Comparison of ENCODE assay signal across 12 cellular contexts in the genomic region with DNA sequence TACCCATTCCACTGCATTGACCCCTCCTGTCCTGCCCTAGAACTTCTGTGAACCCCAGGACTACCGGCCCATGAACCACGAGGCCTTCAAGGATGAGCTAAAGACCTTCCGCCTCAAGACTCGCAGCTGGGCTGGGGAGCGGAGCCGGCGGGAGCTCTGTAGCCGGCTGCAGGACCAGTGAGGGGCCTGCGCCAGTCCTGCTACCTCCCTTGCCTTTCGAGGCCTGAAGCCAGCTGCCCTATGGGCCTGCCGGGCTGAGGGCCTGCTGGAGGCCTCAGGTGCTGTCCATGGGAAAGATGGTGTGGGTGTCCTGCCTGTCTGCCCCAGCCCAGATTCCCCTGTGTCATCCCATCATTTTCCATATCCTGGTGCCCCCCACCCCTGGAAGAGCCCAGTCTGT. TPM values are rescaled to one million over a fixed set of nuclear protein-coding genes. Genes with fewer than 3 reads are reported as not detected.
DNase-seq lines count a peak whose midpoint lies in the region; ATAC-seq and TF ChIP-seq lines count a peak whose summit lies in the region.
"Had no signal": no experiment of that assay in that cellular context is flagged by ENCODE, and none has a peak within 500 bp of the region (broad histone marks: within the 10 kb centered on the region; RNA-seq: fewer than 3 reads in every experiment).

No MANE protein-coding gene starts in this region.

- H3K4me1 Mint-ChIP-seq in brain: peaks cover 59% of the 10 kb centered on the region
- peaks cover 41 to 77% (median 74%) of the 10 kb centered on the region in 4 donors for H3K4me1 Mint-ChIP-seq in naive thymus-derived CD8-positive, alpha-beta T cell

- intact Hi-C loops in left ventricle myocardium inferior (cut with micrococcal nuclease) (no loop called here), Right ventricle myocardium superior (cut with DNase I) (no loop called here), vagina (cut with DNase I) (no loop called here)

- no peak for TF ChIP-seq CTCF in left ventricle myocardium inferior (IDR thresholded peaks at IDR 0.05; ENCODE audit: borderline replicate concordance)
- TF ChIP-seq CTCF in brain (conservative IDR thresholded peaks at IDR 0.05): no peak
- TF ChIP-seq CTCF in vagina (IDR thresholded peaks at IDR 0.05): no peak
- no peak for TF ChIP-seq CTCF in omental fat pad (IDR thresholded peaks at IDR 0.05)

- H3K27ac Mint-ChIP-seq in brain: peak overlapping the region; percentile 69 to 97 (median 85)
- peak overlapping the region in 8 of 10 donors; percentile 67 to 93 (median 84) for H3K27ac Mint-ChIP-seq in naive thymus-derived CD8-positive, alpha-beta T cell

- H3K27ac ChIP-seq in left ventricle myocardium inferior (replicated peaks) (peak overlapping the region; percentile 36), vagina (peak overlapping the region; percentile 95)
- H3K27ac ChIP-seq: BLaER1 had no signal

- H3K36me3 ChIP-seq in left ventricle myocardium inferior: peaks cover 50% of the 10 kb centered on the region
- peaks cover 0 to 46% of the 10 kb centered on the region in 2 donors for H3K36me3 ChIP-seq in vagina

- peaks cover under 1% of the 10 kb centered on the region for H3K27me3 Mint-ChIP-seq in brain
- no peaks in the 10 kb centered on the region for H3K27me3 Mint-ChIP-seq in naive thymus-derived CD8-positive, alpha-beta T cell

- H3K4me3 ChIP-seq in left ventricle myocardium inferior: no peak overlapping the region
- H3K4me3 ChIP-seq in vagina: no peak overlapping the region
- H3K4me3 ChIP-seq: BLaER1 had no signal

- no peak overlapping the region for H3K4me3 Mint-ChIP-seq in brain
- peak overlapping the region in 3 of 10 donors; percentile 4 to 63 (median 9) for H3K4me3 Mint-ChIP-seq in naive thymus-derived CD8-positive, alpha-beta T cell

- no peaks in the 10 kb centered on the region for H3K27me3 ChIP-seq in left ventricle myocardium inferior (ENCODE audit: low read depth)
- no peaks in the 10 kb centered on the region for H3K27me3 ChIP-seq in vagina
- H3K27me3 ChIP-seq: BLaER1 had no signal

- TF ChIP-seq POLR2A in vagina (IDR thresholded peaks at IDR 0.05): no peak

- H3K4me1 ChIP-seq in left ventricle myocardium inferior (peaks cover 36% of the 10 kb centered on the region), vagina (peaks cover 52% of the 10 kb centered on the region)

- peaks cover 50% of the 10 kb centered on the region for H3K36me3 Mint-ChIP-seq in brain
- peaks cover 9 to 69% (median 37%) of the 10 kb centered on the region in 3 donors for H3K36me3 Mint-ChIP-seq in naive thymus-derived CD8-positive, alpha-beta T cell

- no peak for ATAC-seq in Right ventricle myocardium superior (ENCODE audit: poor library complexity)
- ATAC-seq in naive thymus-derived CD8-positive, alpha-beta T cell: no peak
- ATAC-seq in omental fat pad (ENCODE audit: low FRiP score): no peak

- POLR2A ChIA-PET in naive thymus-derived CD8-positive, alpha-beta T cell (lab: Charles Lee): interaction anchor here (1.3 kb wide), 1 partner anchor 37 kb away, joined by 3 read pairs; a partner anchor contains a TSS

- no peak for DNase-seq in left ventricle myocardium inferior
- no peak for DNase-seq in Right ventricle myocardium superior
- DNase-seq in naive thymus-derived CD8-positive, alpha-beta T cell: peak in 1 of 10 donors; percentile 35
- DNase-seq in vagina (ENCODE audit: extremely low spot score in 2 of 2): peak in 1 of 2 donors; percentile 79
- no peak for DNase-seq in omental fat pad (ENCODE audit: low spot score)
- no peak for DNase-seq in SHP77 (lab: John Stamatoyannopoulos, UW)
- no peak for DNase-seq in NCI-H1092 treated with DMSO at 0.1 percent for 48 hours (lab: John Stamatoyannopoulos, UW)
- DNase-seq: activated gamma-delta T cell, NCI-H187, NCI-H82 had no signal

- H3K9me3 ChIP-seq in left ventricle myocardium inferior (replicated peaks) (no peaks in the 10 kb centered on the region), vagina (no peaks in the 10 kb centered on the region)
- H3K9me3 ChIP-seq: BLaER1 had no signal

- peaks cover 0 to 3% (median 0%) of the 10 kb centered on the region in 5 experiments for H3K9me3 Mint-ChIP-seq in brain
- no peaks in the 10 kb centered on the region for H3K9me3 Mint-ChIP-seq in naive thymus-derived CD8-positive, alpha-beta T cell

RNA-seq across cellular contexts. Expression of a gene that starts 8.7 kb away (rescaled TPM):
- total RNA-seq in left ventricle myocardium inferior (8.1 TPM), Right ventricle myocardium superior (5.7 TPM), vagina (26.5 TPM), omental fat pad (10 to 100 TPM; 11.7 to 44.3 (median 25.6) TPM)
- 139 TPM for polyA plus RNA-seq in brain (ENCODE audit: insufficient read depth, low read depth, low replicate concordance)
- 100 to 1,000 TPM; 320 to 336 TPM for total RNA-seq in naive thymus-derived CD8-positive, alpha-beta T cell
- 10 to 100 TPM; 38.1 to 49.7 (median 42.0) TPM for polyA plus RNA-seq in naive thymus-derived CD8-positive, alpha-beta T cell

RNA-seq across cellular contexts. Expression of a gene that starts 15.6 kb away (rescaled TPM):
- total RNA-seq in left ventricle myocardium inferior (11.3 TPM), Right ventricle myocardium superior (11.0 TPM), vagina (6.1 TPM), omental fat pad (10 to 100 TPM; 10.9 to 19.2 (median 11.4) TPM)
- polyA plus RNA-seq in brain (ENCODE audit: insufficient read depth, low read depth, low replicate concordance): 15.1 TPM
- 10 to 100 TPM; 12.6 to 14.5 TPM for total RNA-seq in naive thymus-derived CD8-positive, alpha-beta T cell
- 10 to 100 TPM; 10.1 to 21.8 (median 19.3) TPM for polyA plus RNA-seq in naive thymus-derived CD8-positive, alpha-beta T cell

RNA-seq across cellular contexts. Expression of a gene that starts 18.2 kb away (rescaled TPM):
- total RNA-seq in left ventricle myocardium inferior (70.7 TPM), Right ventricle myocardium superior (68.3 TPM), vagina (62.9 TPM), omental fat pad (10 to 100 TPM; 52.2 to 98.4 (median 76.8) TPM)
- polyA plus RNA-seq in brain (ENCODE audit: insufficient read depth, low read depth, low replicate concordance): 122 TPM
- 10 to 100 TPM; 45.8 to 48.6 TPM for total RNA-seq in naive thymus-derived CD8-positive, alpha-beta T cell
- polyA plus RNA-seq in naive thymus-derived CD8-positive, alpha-beta T cell: 1 to 10 TPM; 1.0 to 1.7 (median 1.4) TPM

RNA-seq across cellular contexts. Expression of a gene that starts 23.5 kb away (rescaled TPM):
- total RNA-seq in left ventricle myocardium inferior: 0.33 TPM
- total RNA-seq in Right ventricle myocardium superior: 0.32 TPM
- polyA plus RNA-seq in brain (ENCODE audit: insufficient read depth, low read depth, low replicate concordance): 1.0 TPM
- under 1 TPM in 1 of 2 experiments, not detected in 1; 0.33 TPM for total RNA-seq in naive thymus-derived CD8-positive, alpha-beta T cell
- not detected for polyA plus RNA-seq in naive thymus-derived CD8-positive, alpha-beta T cell
- total RNA-seq in vagina: not detected
- under 1 TPM in 1 of 4 donors, not detected in 3; 0.56 TPM for total RNA-seq in omental fat pad

RNA-seq across cellular contexts. Expression of a gene that starts 37.2 kb away (rescaled TPM):
- total RNA-seq in left ventricle myocardium inferior (10.2 TPM), Right ventricle myocardium superior (11.3 TPM), vagina (16.0 TPM), omental fat pad (10 to 100 TPM; 19.7 to 32.3 (median 30.3) TPM)
- polyA plus RNA-seq in brain (ENCODE audit: insufficient read depth, low read depth, low replicate concordance): 54.2 TPM
- 10 to 100 TPM; 19.5 to 19.6 TPM for total RNA-seq in naive thymus-derived CD8-positive, alpha-beta T cell
- 10 to 100 TPM; 17.6 to 32.4 (median 22.2) TPM for polyA plus RNA-seq in naive thymus-derived CD8-positive, alpha-beta T cell

Comparison
In these comparisons a context has a peak if more than half of its experiments do, and no peak if none do; other contexts are left out.
1. RNA of a gene that starts 8.7 kb away (total RNA-seq): 320 to 336 TPM in naive thymus-derived CD8-positive, alpha-beta T cell; 11.7 to 44.3 TPM in omental fat pad, 26.5 TPM in vagina (single experiment), 8.1 TPM in left ventricle myocardium inferior (single experiment) and 5.7 TPM in Right ventricle myocardium superior (single experiment); every median in the first group is over 4 times any median in the second.